ENCODE assay signal across 6 cellular contexts in the genomic region with DNA sequence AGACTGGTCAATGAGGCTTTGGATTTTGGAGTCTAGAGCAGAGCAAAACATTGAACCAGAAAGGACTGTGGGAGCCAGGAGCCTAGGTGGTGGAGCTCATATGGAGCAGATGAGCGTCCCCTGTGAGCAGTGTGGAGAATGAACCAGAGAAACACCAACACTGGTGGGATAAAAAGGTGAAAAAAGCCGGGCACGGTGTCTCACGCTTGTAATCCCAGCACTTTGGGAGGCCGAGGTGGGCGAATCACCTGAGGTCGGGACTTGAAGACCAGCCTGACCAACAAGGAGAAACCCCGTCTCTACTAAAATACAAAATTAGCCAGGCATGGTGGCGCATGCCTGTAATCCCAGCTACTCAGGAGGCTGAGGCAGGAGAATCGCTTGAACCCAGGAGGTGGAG.
DNase-seq lines count a peak whose midpoint lies in the region; TF ChIP-seq lines count a peak whose summit lies in the region.
"Not testable (repeated sequence)": the region's sequence is repeated elsewhere in the genome, so short reads cannot be mapped to it uniquely, and the experiment has no call there.

No MANE protein-coding gene starts in this region.

- H3K36me3 Mint-ChIP-seq in endodermal cell (ENCODE audit: low read depth); osteocyte (ENCODE audit: unreplicated experiment): not testable (repeated sequence)

- H3K4me3 Mint-ChIP-seq in endodermal cell; osteocyte (ENCODE audit: unreplicated experiment): not testable (repeated sequence)

- peak; percentile 14 for DNase-seq in Karpas-422
- DNase-seq in activated CD8-positive, alpha-beta memory T cell treated with anti-CD3 and anti-CD28 coated beads for 24 hours: peak; percentile 17
- peak; percentile 11 for DNase-seq in endodermal cell
- DNase-seq in right atrium auricular region (ENCODE audit: low spot score): peak; percentile 43
- DNase-seq in mesenteric fat pad (ENCODE audit: low spot score): peak; percentile 82
- DNase-seq in osteocyte (ENCODE audit: extremely low spot score, unreplicated experiment): peak; percentile 32

- H3K27me3 Mint-ChIP-seq in endodermal cell (ENCODE audit: insufficient read depth); osteocyte (ENCODE audit: unreplicated experiment): not testable (repeated sequence)

- not testable (repeated sequence) for H3K36me3 ChIP-seq in Karpas-422 (ENCODE audit: insufficient read depth, low read length); endodermal cell (ENCODE audit: control insufficient read depth, insufficient read depth, low read length); right atrium auricular region

- H3K27ac ChIP-seq in Karpas-422 (ENCODE audit: low read length); endodermal cell (ENCODE audit: low read depth, low read length); right atrium auricular region: not testable (repeated sequence)

- not testable (repeated sequence) for H3K27me3 ChIP-seq in Karpas-422 (ENCODE audit: low read length); endodermal cell (ENCODE audit: control insufficient read depth, insufficient read depth, low read length, poor library complexity, severe bottlenecking); right atrium auricular region

- not testable (repeated sequence) for H3K4me3 ChIP-seq in Karpas-422 (ENCODE audit: low read length); endodermal cell (ENCODE audit: low read length); right atrium auricular region

- not testable (repeated sequence) for H3K4me2 ChIP-seq in Karpas-422 (ENCODE audit: low read depth, low read length, poor library complexity, severe bottlenecking)

- TF ChIP-seq CTCF in endodermal cell (conservative IDR thresholded peaks at IDR 0.05); right atrium auricular region (IDR thresholded peaks at IDR 0.05); osteocyte (IDR thresholded peaks at IDR 0.05): not testable (repeated sequence)

- not testable (repeated sequence) for H3K4me1 ChIP-seq in Karpas-422 (ENCODE audit: low read length); endodermal cell (ENCODE audit: control insufficient read depth, insufficient read depth, low read length); right atrium auricular region

- not testable (repeated sequence) for H4K20me1 ChIP-seq in Karpas-422 (ENCODE audit: insufficient read depth, low read depth, low read length)

- H3K9me3 ChIP-seq in Karpas-422 (ENCODE audit: low read length); endodermal cell (ENCODE audit: control insufficient read depth, low read length); right atrium auricular region: not testable (repeated sequence)

- not testable (repeated sequence) for H3K4me1 Mint-ChIP-seq in endodermal cell; osteocyte (ENCODE audit: unreplicated experiment)

- not testable (repeated sequence) for H3K9me2 ChIP-seq in Karpas-422 (replicated peaks; ENCODE audit: insufficient read depth, low read length)

- not testable (repeated sequence) for H2AFZ ChIP-seq in Karpas-422 (ENCODE audit: low read length)

- not testable (repeated sequence) for H3K9ac ChIP-seq in Karpas-422 (ENCODE audit: low read length); endodermal cell (ENCODE audit: extremely low read depth, low read length, poor library complexity, severe bottlenecking)

- H3K27ac Mint-ChIP-seq in endodermal cell; osteocyte (ENCODE audit: unreplicated experiment): not testable (repeated sequence)

- H3K9me3 Mint-ChIP-seq in endodermal cell; osteocyte (ENCODE audit: unreplicated experiment): not testable (repeated sequence)

- not testable (repeated sequence) for H3K79me2 ChIP-seq in Karpas-422 (ENCODE audit: low read length)

- 92 to 94% methylated on average over 8 to 10 of the region's 10 CpGs for WGBS in endodermal cell (ENCODE audit: insufficient coverage in 1 of 2, insufficient read length in 1 of 2), 2 experiments

Comparison
In these comparisons a context has a peak if more than half of its experiments do, and no peak if none do; other contexts are left out.
1. DNase-seq: peak in every context shown above with its lines; median percentile 82 in mesenteric fat pad; 43 in right atrium auricular region; 32 in osteocyte; 17 in activated CD8-positive, alpha-beta memory T cell treated with anti-CD3 and anti-CD28 coated beads for 24 hours; 14 in Karpas-422; 11 in endodermal cell.